In the genomic region with DNA sequence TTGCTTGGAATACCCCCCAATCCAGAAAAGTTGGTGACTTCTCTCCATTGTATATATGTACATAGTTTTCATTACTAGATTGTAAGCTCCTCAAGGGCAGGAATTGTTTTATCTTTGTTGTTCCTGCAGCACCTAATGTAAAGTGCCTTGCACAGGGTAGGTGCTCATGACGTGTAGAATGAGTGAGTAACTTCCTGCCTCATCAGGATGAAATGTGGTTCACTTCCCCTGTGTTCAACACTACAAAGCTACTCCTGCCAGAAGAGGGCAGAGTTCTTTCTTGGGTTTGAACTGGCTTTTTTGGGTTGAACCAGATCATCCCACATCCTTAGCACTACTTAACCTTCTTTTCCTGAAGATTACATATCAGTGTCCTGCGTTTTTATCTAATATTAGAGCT, we compare ENCODE assay signal across 9 cellular contexts. TPM values are rescaled to one million over a fixed set of nuclear protein-coding genes. Genes with fewer than 3 reads are reported as not detected.
A peak's percentile ranks its signal among the peaks of the same experiment; 100 is the strongest.
DNase-seq lines count a peak whose midpoint lies in the region; ATAC-seq, FAIRE-seq and TF ChIP-seq lines count a peak whose summit lies in the region.
"Had no signal": no experiment of that assay in that cellular context is flagged by ENCODE, and none has a peak within 500 bp of the region (broad histone marks: within the 10 kb centered on the region; RNA-seq: fewer than 3 reads in every experiment).

No MANE protein-coding gene starts in this region.

- H3K4me1 Mint-ChIP-seq in activated T-helper 1 cell treated with anti-CD3 and anti-CD28 coated beads, Interleukin-12 subunit alpha, Interleukin-12 subunit beta, Interleukin-2, Interleukin-4 antibody, amounts not matched to agents 30 ng/mL and 10 ng/mL and 1 ng/mL, durations not matched to agents 14 hours and 24 hours and 36 hours (ENCODE audit: low read depth), result peaks cover 9% of the 10 kb centered on the region

- no peak for TF ChIP-seq EP300 in SK-N-SH (IDR thresholded peaks at IDR 0.05; ENCODE audit: borderline replicate concordance in 1 of 2, low read depth in 1 of 2, low read length in 1 of 2)

- no peaks in the 10 kb centered on the region for H3K79me1 ChIP-seq in mesendoderm (ENCODE audit: low read length)

- no peak overlapping the region for H2BK15ac ChIP-seq in mesendoderm (replicated peaks; ENCODE audit: low read depth)

- no peak overlapping the region for H3K4ac ChIP-seq in mesendoderm (ENCODE audit: low read depth, low read length)

- H3K9me3 ChIP-seq in SK-N-SH (peaks cover 11% of the 10 kb centered on the region; the same call in 1 of the 2 replicates), HCT116 (ENCODE audit: control insufficient read depth in 1 of 2, insufficient read depth in 1 of 2, low read depth in 1 of 2, low read length in 2 of 2) (peaks cover 10 to 21% of the 10 kb centered on the region in 2 experiments; a peak in 3 of 4 replicates)

- no peak overlapping the region for H3K56ac ChIP-seq in mesendoderm (ENCODE audit: low read length)

- H4K5ac ChIP-seq in mesendoderm (ENCODE audit: low read length), result no peak overlapping the region

- 89% methylated on average over 2 of the region's 2 CpGs for WGBS in SK-N-SH (ENCODE audit: low lambda C conversion rate)
- WGBS in mesendoderm (ENCODE audit: extremely low coverage, insufficient coverage, low lambda C conversion rate), result no CpG with 5 or more reads among the region's 2 CpGs

- ATAC-seq in SK-N-SH treated with all-trans-retinoic acid at 6 μM for 48 hours (no peak), HCT116 (no peak), GM19397 (IDR thresholded peaks at IDR 0.05; ENCODE audit: unreplicated experiment) (no peak), GM19452 (IDR thresholded peaks at IDR 0.05; ENCODE audit: unreplicated experiment) (no peak)

- intact Hi-C loops in HCT116 (cut with micrococcal nuclease), result no loop called here
- intact Hi-C loops in activated T-helper 1 cell treated with anti-CD3 and anti-CD28 coated beads, Interleukin-12 subunit alpha, Interleukin-12 subunit beta, Interleukin-2, Interleukin-4 antibody, amounts not matched to agents 30 ng/mL and 10 ng/mL and 1 ng/mL, durations not matched to agents 14 hours and 24 hours and 36 hours (cut with micrococcal nuclease), result no loop called here

- POLR2A ChIA-PET in SK-N-SH (lab: Yijun Ruan, JAX), result interaction anchor here (0.5 kb wide), 1 partner anchor 25 kb away, joined by 3 read pairs; a partner anchor contains a TSS
- POLR2A ChIA-PET in HCT116 (lab: Charles Lee), result no interaction called here

- H2AK5ac ChIP-seq in mesendoderm (ENCODE audit: low read length), result no peak overlapping the region

- BruUV-seq in HCT116 (replicated peaks; lab: Mats Ljungman, UMichigan), result no TSS peak

- no peaks in the 10 kb centered on the region for H3K9me2 ChIP-seq in SK-N-SH
- H3K9me2 ChIP-seq in HCT116 (ENCODE audit: insufficient read depth), result no peaks in the 10 kb centered on the region

- TF ChIP-seq CTCF in SK-N-SH (IDR thresholded peaks at IDR 0.05) (0 out of 2 replicates have a peak, but pooled peaks have one; percentile 12), HCT116 (IDR thresholded peaks at IDR 0.05 in 2 of 3, conservative IDR thresholded peaks at IDR 0.05 in 1 of 3; ENCODE audit: borderline replicate concordance in 1 of 3, insufficient read depth in 1 of 3, low read depth in 2 of 3, low read length in 2 of 3) (peak in 2 of 3 experiments; percentile 24 to 33; a peak in 3 of 6 replicates)

- peaks cover 5% of the 10 kb centered on the region for H3K27me3 Mint-ChIP-seq in activated T-helper 1 cell treated with anti-CD3 and anti-CD28 coated beads, Interleukin-12 subunit alpha, Interleukin-12 subunit beta, Interleukin-2, Interleukin-4 antibody, amounts not matched to agents 30 ng/mL and 10 ng/mL and 1 ng/mL, durations not matched to agents 14 hours and 24 hours and 36 hours (ENCODE audit: insufficient read depth)

- H3K23ac ChIP-seq in mesendoderm (ENCODE audit: low read length), result no peak overlapping the region

- H2BK5ac ChIP-seq in mesendoderm (ENCODE audit: low read length), result no peak overlapping the region

- H3K27me3 ChIP-seq in SK-N-SH (ENCODE audit: insufficient read depth), result no peaks in the 10 kb centered on the region
- no peaks in the 10 kb centered on the region for H3K27me3 ChIP-seq in HCT116 (ENCODE audit: insufficient read depth, low read length)
- H3K27me3 ChIP-seq in mesendoderm (ENCODE audit: insufficient read depth, low read length, poor library complexity), result no peaks in the 10 kb centered on the region

- H4K20me1 ChIP-seq in SK-N-SH (ENCODE audit: insufficient read depth) (no peaks in the 10 kb centered on the region), HCT116 (ENCODE audit: insufficient read depth) (no peaks in the 10 kb centered on the region)

- DNase-seq in SK-N-SH (no peak), HCT116 (ENCODE audit: low read depth, low spot score) (no peak), mesendoderm (peak; percentile 77), HTR-8/SVneo (ENCODE audit: insufficient read length, low spot score) (no peak)
- peak; percentile 8 for DNase-seq in activated T-helper 1 cell treated with anti-CD3 and anti-CD28 coated beads, Interleukin-12 subunit alpha, Interleukin-12 subunit beta, Interleukin-2, Interleukin-4 antibody, amounts not matched to agents 30 ng/mL and 10 ng/mL and 1 ng/mL, durations not matched to agents 14 hours and 24 hours and 36 hours (ENCODE audit: low spot score)
- DNase-seq: NCI-H748 treated with DMSO at 0.1 percent for 48 hours had no signal

- H3K18ac ChIP-seq in mesendoderm (ENCODE audit: low read length), result no peak overlapping the region

- H2AFZ ChIP-seq in SK-N-SH (ENCODE audit: low read depth), result no peak overlapping the region
- no peak overlapping the region for H2AFZ ChIP-seq in HCT116 (ENCODE audit: low read depth, low read length, poor library complexity, severe bottlenecking)

- no peak for FAIRE-seq in HTR-8/SVneo (lab: Jason Lieb, UNC)

- no peak overlapping the region for H4K8ac ChIP-seq in mesendoderm (ENCODE audit: low read depth, low read length)

- H3F3A ChIP-seq in SK-N-SH (replicated peaks; ENCODE audit: insufficient read depth), result peaks cover 8% of the 10 kb centered on the region

- H3K4me1 ChIP-seq in SK-N-SH (ENCODE audit: control insufficient read depth in 1 of 2, insufficient read depth in 2 of 2, low read depth in 1 of 2, low read length in 1 of 2) (no peaks in the 10 kb centered on the region), HCT116 (ENCODE audit: control insufficient read depth in 1 of 2, insufficient read depth in 2 of 2, low read length in 2 of 2) (no peaks in the 10 kb centered on the region), mesendoderm (ENCODE audit: control insufficient read depth, low read depth, low read length) (no peaks in the 10 kb centered on the region)

- no peak overlapping the region for H3K9ac ChIP-seq in SK-N-SH
- no peak overlapping the region for H3K9ac ChIP-seq in HCT116 (ENCODE audit: low read length)
- H3K9ac ChIP-seq in mesendoderm (ENCODE audit: low read length), result no peak overlapping the region

- H3K36me3 Mint-ChIP-seq in activated T-helper 1 cell treated with anti-CD3 and anti-CD28 coated beads, Interleukin-12 subunit alpha, Interleukin-12 subunit beta, Interleukin-2, Interleukin-4 antibody, amounts not matched to agents 30 ng/mL and 10 ng/mL and 1 ng/mL, durations not matched to agents 14 hours and 24 hours and 36 hours (ENCODE audit: low read depth), result peaks cover 28% of the 10 kb centered on the region

- H3K36me3 ChIP-seq in SK-N-SH (replicated peaks in 1 of 2; ENCODE audit: control insufficient read depth in 1 of 2, insufficient read depth in 2 of 2, low read length in 1 of 2) (peaks cover 36 to 47% of the 10 kb centered on the region in 2 experiments), HCT116 (ENCODE audit: control insufficient read depth in 1 of 2, insufficient read depth in 2 of 2, low read length in 2 of 2) (peaks cover 18 to 32% of the 10 kb centered on the region in 2 experiments; a peak in 3 of 4 replicates), mesendoderm (ENCODE audit: control insufficient read depth, insufficient read depth, low read length) (no peaks in the 10 kb centered on the region)

- RAD21 ChIA-PET in HCT116 (lab: Charles Lee; ENCODE audit: low non-redundant PET in 1 of 2, low total read pairs in 2 of 2, uncharacterized antibody in 2 of 2, unreplicated experiment in 2 of 2), result no interaction called here

- no peak for TF ChIP-seq RAD21 in SK-N-SH (IDR thresholded peaks at IDR 0.05; ENCODE audit: low read length)
- no peak for TF ChIP-seq RAD21 in HCT116 (IDR thresholded peaks at IDR 0.05; ENCODE audit: low read depth)

- peaks cover 59% of the 10 kb centered on the region for H3K9me3 Mint-ChIP-seq in activated T-helper 1 cell treated with anti-CD3 and anti-CD28 coated beads, Interleukin-12 subunit alpha, Interleukin-12 subunit beta, Interleukin-2, Interleukin-4 antibody, amounts not matched to agents 30 ng/mL and 10 ng/mL and 1 ng/mL, durations not matched to agents 14 hours and 24 hours and 36 hours

- no peak overlapping the region for H3K4me2 ChIP-seq in SK-N-SH
- no peak overlapping the region for H3K4me2 ChIP-seq in HCT116 (ENCODE audit: low read length)
- no peak overlapping the region for H3K4me2 ChIP-seq in mesendoderm (ENCODE audit: low read length)

- no peak overlapping the region for H3K4me3 Mint-ChIP-seq in activated T-helper 1 cell treated with anti-CD3 and anti-CD28 coated beads, Interleukin-12 subunit alpha, Interleukin-12 subunit beta, Interleukin-2, Interleukin-4 antibody, amounts not matched to agents 30 ng/mL and 10 ng/mL and 1 ng/mL, durations not matched to agents 14 hours and 24 hours and 36 hours

- H2BK120ac ChIP-seq in mesendoderm (ENCODE audit: low read depth, low read length), result no peak overlapping the region

- no peak overlapping the region for H3K4me3 ChIP-seq in SK-N-SH (ENCODE audit: low read depth in 2 of 2, low read length in 1 of 2)
- H3K4me3 ChIP-seq in HCT116 (replicated peaks in 1 of 2; ENCODE audit: low read depth in 1 of 2, low read length in 2 of 2), result no peak overlapping the region
- no peak overlapping the region for H3K4me3 ChIP-seq in mesendoderm (ENCODE audit: low read length)

- no peak overlapping the region for H3K27ac Mint-ChIP-seq in activated T-helper 1 cell treated with anti-CD3 and anti-CD28 coated beads, Interleukin-12 subunit alpha, Interleukin-12 subunit beta, Interleukin-2, Interleukin-4 antibody, amounts not matched to agents 30 ng/mL and 10 ng/mL and 1 ng/mL, durations not matched to agents 14 hours and 24 hours and 36 hours

- 0 out of 2 replicates have a peak, but pooled peaks cover 3% of the 10 kb centered on the region for H3K79me2 ChIP-seq in SK-N-SH (ENCODE audit: insufficient read depth)
- H3K79me2 ChIP-seq in HCT116 (ENCODE audit: insufficient read depth, low read length), result peaks cover 5% of the 10 kb centered on the region; the same call in 1 of the 2 replicates
- H3K79me2 ChIP-seq in mesendoderm (ENCODE audit: control insufficient read depth, insufficient read depth, low read length), result no peaks in the 10 kb centered on the region

- no peak overlapping the region for H3K27ac ChIP-seq in SK-N-SH (ENCODE audit: low read depth in 2 of 2, low read length in 1 of 2)
- H3K27ac ChIP-seq in HCT116 (ENCODE audit: low read depth, low read length), result no peak overlapping the region
- H3K27ac ChIP-seq in mesendoderm (ENCODE audit: low read depth, low read length), result no peak overlapping the region

- no peak for TF ChIP-seq POLR2A in HCT116 (IDR thresholded peaks at IDR 0.05; ENCODE audit: borderline replicate concordance, extremely low read depth, insufficient read depth, insufficient read length)

- CTCF ChIA-PET in SK-N-SH (lab: Yijun Ruan, JAX), result interaction anchor here (0.8 to 1.0 kb wide), 3 partner anchors 43 to 208 kb away, joined by 3 to 4 read pairs (median 3); no protein-coding TSS in a partner anchor
- CTCF ChIA-PET in HCT116 (lab: Charles Lee), result no interaction called here

RNA-seq across cellular contexts. Expression of a gene that starts 23.9 kb away (rescaled TPM):
- polyA plus RNA-seq in SK-N-SH (2012; rRNA removed), result 2.8 and 3.6 TPM in 2 replicates
- 4.3 and 4.7 TPM in 2 replicates for polyA plus RNA-seq in SK-N-SH (2012; cell fraction: cytosol; rRNA removed)
- 2.3 and 3.6 TPM in 2 replicates for polyA plus RNA-seq in SK-N-SH (2012; cell fraction: nucleus; rRNA removed)
- 26.4 TPM for total RNA-seq in HCT116 (2021; ENCODE audit: unreplicated experiment)
- polyA plus RNA-seq in HCT116 (2012), result 7.8 and 8.6 TPM in 2 replicates
- total RNA-seq in activated T-helper 1 cell treated with anti-CD3 and anti-CD28 coated beads, Interleukin-12 subunit alpha, Interleukin-12 subunit beta, Interleukin-2, Interleukin-4 antibody, amounts not matched to agents 30 ng/mL and 10 ng/mL and 1 ng/mL, durations not matched to agents 14 hours and 24 hours and 36 hours, result 19.3 and 20.1 TPM in 2 replicates
- polyA plus RNA-seq in mesendoderm (2013, experiment 1 of 2), result 27.4 TPM
- polyA plus RNA-seq in mesendoderm (2013, experiment 2 of 2), result 26.7 TPM

RNA-seq across cellular contexts. Expression of a gene that starts 24.4 kb away (rescaled TPM):
- polyA plus RNA-seq in SK-N-SH (2012; rRNA removed), result 13.9 and 17.3 TPM in 2 replicates
- polyA plus RNA-seq in SK-N-SH (2012; cell fraction: cytosol; rRNA removed), result 11.1 and 13.2 TPM in 2 replicates
- 31.7 and 35.8 TPM in 2 replicates for polyA plus RNA-seq in SK-N-SH (2012; cell fraction: nucleus; rRNA removed)
- total RNA-seq in HCT116 (2021; ENCODE audit: unreplicated experiment), result 25.8 TPM
- 9.7 and 11.3 TPM in 2 replicates for polyA plus RNA-seq in HCT116 (2012)
- total RNA-seq in activated T-helper 1 cell treated with anti-CD3 and anti-CD28 coated beads, Interleukin-12 subunit alpha, Interleukin-12 subunit beta, Interleukin-2, Interleukin-4 antibody, amounts not matched to agents 30 ng/mL and 10 ng/mL and 1 ng/mL, durations not matched to agents 14 hours and 24 hours and 36 hours, result 32.1 and 34.1 TPM in 2 replicates
- polyA plus RNA-seq in mesendoderm (2013, experiment 1 of 2), result 25.4 TPM
- 24.9 TPM for polyA plus RNA-seq in mesendoderm (2013, experiment 2 of 2)

Comparison
In these comparisons a context has a peak if more than half of its experiments do, and no peak if none do; other contexts are left out.
1. DNase-seq: peak in activated T-helper 1 cell treated with anti-CD3 and anti-CD28 coated beads, Interleukin-12 subunit alpha, Interleukin-12 subunit beta, Interleukin-2, Interleukin-4 antibody, amounts not matched to agents 30 ng/mL and 10 ng/mL and 1 ng/mL, durations not matched to agents 14 hours and 24 hours and 36 hours (single experiment) and mesendoderm (single experiment); none in SK-N-SH (single experiment), HCT116 (single experiment) and HTR-8/SVneo (single experiment).